Comparison of ENCODE assay signal across 3 cellular contexts in genomic region chr22:27716074-27716473, GRCh38.
TF ChIP-seq lines count a peak whose summit lies in the region.

No MANE protein-coding gene starts in this region.

TF ChIP-seq in SK-N-SH treated with all-trans-retinoic acid at 6 μM for 48 hours, 23 proteins besides CTCF, POLR2A, EP300 and RAD21 (continued from another document):
- TF ChIP-seq TSHZ2 (CRISPR knock-in tag; IDR thresholded peaks at IDR 0.05) (no peak), BACH2 (CRISPR knock-in tag; IDR thresholded peaks at IDR 0.05; ENCODE audit: borderline replicate concordance) (no peak)

TF ChIP-seq in SK-N-SH, 30 proteins besides CTCF, POLR2A, EP300 and RAD21 (continued from another document):
- no peak for TF ChIP-seq RXRA (IDR thresholded peaks at IDR 0.05; ENCODE audit: borderline replicate concordance, low read depth)
- TF ChIP-seq NRF1 (IDR thresholded peaks at IDR 0.05; ENCODE audit: low read depth, low read length), result no peak
- no peak for TF ChIP-seq RCOR1 (IDR thresholded peaks at IDR 0.05; ENCODE audit: low read length)
- no peak for TF ChIP-seq SMC3 (IDR thresholded peaks at IDR 0.05; ENCODE audit: low read depth, low read length)
- no peak for TF ChIP-seq ELF1 (IDR thresholded peaks at IDR 0.05)
- TF ChIP-seq USF2 (IDR thresholded peaks at IDR 0.05; ENCODE audit: borderline replicate concordance, low read depth, low read length), result no peak
- no peak for TF ChIP-seq PBX3 (IDR thresholded peaks at IDR 0.05)
- TF ChIP-seq EZH2phosphoT487 (IDR thresholded peaks at IDR 0.05; ENCODE audit: borderline replicate concordance, low read depth), result no peak
- TF ChIP-seq RFX5 (IDR thresholded peaks at IDR 0.05; ENCODE audit: low read length), result no peak
- TF ChIP-seq CHD2 (IDR thresholded peaks at IDR 0.05; ENCODE audit: low read length, partially characterized antibody), result no peak
- no peak for TF ChIP-seq NFIC (IDR thresholded peaks at IDR 0.05; ENCODE audit: borderline replicate concordance)
- no peak for TF ChIP-seq ZBTB33 (IDR thresholded peaks at IDR 0.05; ENCODE audit: borderline replicate concordance, low read depth)
- TF ChIP-seq MAX (IDR thresholded peaks at IDR 0.05; ENCODE audit: low read depth), result no peak
- TF ChIP-seq TEAD4 (IDR thresholded peaks at IDR 0.05; ENCODE audit: borderline replicate concordance, insufficient read depth), result no peak

TF ChIP-seq in WTC11, 78 proteins besides CTCF, POLR2A, EP300 and RAD21 (continued from another document):
- TF ChIP-seq RORB (CRISPR knock-in tag; IDR thresholded peaks at IDR 0.05), result no peak
- TF ChIP-seq ZSCAN18 (CRISPR knock-in tag; IDR thresholded peaks at IDR 0.05), result no peak
- no peak for TF ChIP-seq FOXP4 (CRISPR knock-in tag; IDR thresholded peaks at IDR 0.05)
- TF ChIP-seq CDX4 (CRISPR knock-in tag; IDR thresholded peaks at IDR 0.05; ENCODE audit: borderline replicate concordance), result no peak
- no peak for TF ChIP-seq NR3C1 (CRISPR knock-in tag; conservative IDR thresholded peaks at IDR 0.05; ENCODE audit: low read depth)
- no peak for TF ChIP-seq FOXP1 (CRISPR knock-in tag; IDR thresholded peaks at IDR 0.05; ENCODE audit: borderline replicate concordance)
- TF ChIP-seq NFATC4 (CRISPR knock-in tag; IDR thresholded peaks at IDR 0.05), result no peak
